1 cellular context compared by ENCODE assay signal in genomic region chr12:76084277-76085158, GRCh38.
TF ChIP-seq lines count a peak whose summit lies in the region.

TSS of gene NAP1L1 (minus strand) at chr12:76084685. CDS start at chr12:76074219, 10,466 bp downstream.

TF ChIP-seq in SK-N-SH, 30 proteins besides CTCF, POLR2A, EP300 and RAD21 (continued from another document):
- TF ChIP-seq USF1 (IDR thresholded peaks at IDR 0.05; ENCODE audit: borderline replicate concordance, low read depth) (peak; percentile 34; the same call in 1 of the 2 replicates), IRF3 (IDR thresholded peaks at IDR 0.05; ENCODE audit: low read depth, low read length) (no peak), CHD2 (IDR thresholded peaks at IDR 0.05; ENCODE audit: low read length, partially characterized antibody) (no peak), USF2 (IDR thresholded peaks at IDR 0.05; ENCODE audit: borderline replicate concordance, low read depth, low read length) (no peak), SIN3A (IDR thresholded peaks at IDR 0.05; ENCODE audit: borderline replicate concordance, low read depth, low read length) (peak; percentile 93), RXRA (IDR thresholded peaks at IDR 0.05; ENCODE audit: borderline replicate concordance, low read depth) (no peak; the same call in 1 of the 2 replicates), FOXM1 (IDR thresholded peaks at IDR 0.05; ENCODE audit: low read depth) (0 out of 2 replicates have a peak, but pooled peaks have one; percentile 43), PBX3 (IDR thresholded peaks at IDR 0.05) (peak; percentile 82), ELF1 (IDR thresholded peaks at IDR 0.05) (no peak; the same call in 1 of the 2 replicates), JUND (IDR thresholded peaks at IDR 0.05) (no peak), GATA2 (CRISPR knock-in tag; IDR thresholded peaks at IDR 0.05) (no peak), SMC3 (IDR thresholded peaks at IDR 0.05; ENCODE audit: low read depth, low read length) (no peak), POLR2AphosphoS5 (IDR thresholded peaks at IDR 0.05; ENCODE audit: low read depth, low read length) (peak; percentile 93)
